In genomic region chr6:133955136-133955576, GRCh38 we compare ENCODE assay signal across 12 cellular contexts. TPM values are rescaled to one million over a fixed set of nuclear protein-coding genes. Genes with fewer than 3 reads are reported as not detected.
DNase-seq lines count a peak whose midpoint lies in the region; ATAC-seq, FAIRE-seq and TF ChIP-seq lines count a peak whose summit lies in the region.
"Had no signal": no experiment of that assay in that cellular context is flagged by ENCODE, and none has a peak within 500 bp of the region (broad histone marks: within the 10 kb centered on the region; RNA-seq: fewer than 3 reads in every experiment).

No MANE protein-coding gene starts in this region.

- peaks cover 32% of the 10 kb centered on the region for H3K4me1 ChIP-seq in PC-9 (replicated peaks; ENCODE audit: insufficient read depth)
- peaks cover 0 to 10% (median 3%) of the 10 kb centered on the region in 4 experiments; a peak in 6 of 7 replicates for H3K4me1 ChIP-seq in H1 (replicated peaks in 1 of 4; ENCODE audit: control insufficient read depth in 3 of 4, insufficient read depth in 4 of 4, low read length in 3 of 4)

- no peak overlapping the region for H2BK20ac ChIP-seq in H1 (ENCODE audit: low read length)

- H3K4me2 ChIP-seq in PC-9 (peak overlapping the region; percentile 88), H1 (ENCODE audit: insufficient read depth in 1 of 2, low read depth in 2 of 2, low read length in 2 of 2) (peak overlapping the region; percentile 72 to 82)

- 85% methylated on average over 5 of the region's 5 CpGs; no CpG with 5 or more reads in 1 of the 2 experiments for WGBS in H1 (ENCODE audit: extremely low coverage in 1 of 2, insufficient coverage in 1 of 2, insufficient read length in 1 of 2, insufficient replicate concordance in 2 of 2, low coverage in 1 of 2, low lambda C conversion rate in 2 of 2, missing lambda C conversion rate in 1 of 2), 2 experiments

- H3K9ac ChIP-seq in H1 (replicated peaks in 1 of 4; ENCODE audit: extremely low read depth in 1 of 4, low read depth in 3 of 4, low read length in 3 of 4) = no peak overlapping the region

- CTCF ChIA-PET in activated CD4-positive, alpha-beta T cell treated with anti-CD3 and anti-CD28 coated beads, Interleukin-2, amount 10 ng/mL, durations not matched to agents 7 days and 5 days (lab: Charles Lee) = interaction anchor here (1.1 kb wide), 1 partner anchor 15 kb away, joined by 4 read pairs; no protein-coding TSS in a partner anchor
- CTCF ChIA-PET in PC-9 (lab: Charles Lee) (no interaction called here), H1 (lab: Charles Lee; ENCODE audit: partially characterized antibody) (interaction anchor here (0.7 to 5.6 kb wide), 10 partner anchors 9 to 239 kb away, joined by 3 to 26 read pairs (median 4); no protein-coding TSS in a partner anchor)

- H3K9me3 ChIP-seq in PC-9 (ENCODE audit: insufficient read depth, low read depth) (no peaks in the 10 kb centered on the region), H1 (ENCODE audit: insufficient read depth in 2 of 2, low read depth in 1 of 2, low read length in 1 of 2) (no peaks in the 10 kb centered on the region)

- H3K4ac ChIP-seq in H1 (replicated peaks; ENCODE audit: insufficient read length, low read depth, low read length) = no peak overlapping the region

- peaks cover 6% of the 10 kb centered on the region; the same call in 1 of the 2 replicates for H3F3A ChIP-seq in PC-9 (ENCODE audit: insufficient read depth, low read depth)

- H2BK5ac ChIP-seq in H1 (ENCODE audit: low read depth, low read length) = no peak overlapping the region

- intact Hi-C loops in PC-9 (cut with micrococcal nuclease; ENCODE audit: unreplicated experiment) = no loop called here

- H3K79me1 ChIP-seq in H1 (ENCODE audit: low read depth, low read length) = peaks cover 7% of the 10 kb centered on the region

- H3K79me2 ChIP-seq in PC-9 (ENCODE audit: low read depth) (peaks cover 68% of the 10 kb centered on the region), H1 (ENCODE audit: control insufficient read depth in 1 of 2, insufficient read depth in 2 of 2, low read length in 2 of 2) (peaks cover 32 to 68% of the 10 kb centered on the region in 2 experiments)

- no peak overlapping the region for H3K18ac ChIP-seq in H1 (ENCODE audit: extremely low read depth, low read length)

- no peaks in the 10 kb centered on the region; the same call in 1 of the 2 replicates for H4K20me1 ChIP-seq in PC-9 (ENCODE audit: insufficient read depth)
- peaks cover 3 to 10% of the 10 kb centered on the region in 2 experiments for H4K20me1 ChIP-seq in H1 (replicated peaks in 1 of 2; ENCODE audit: control insufficient read depth in 1 of 2, insufficient read depth in 2 of 2, low read length in 2 of 2)

- no peak overlapping the region for H4K8ac ChIP-seq in H1 (ENCODE audit: extremely low read depth, insufficient read depth, low read length)

- H3K4me3 Mint-ChIP-seq in activated CD4-positive, alpha-beta T cell treated with anti-CD3 and anti-CD28 coated beads, Interleukin-2, amount 10 ng/mL, durations not matched to agents 7 days and 5 days = peak overlapping the region; percentile 45
- H3K4me3 Mint-ChIP-seq in progenitor cell of endocrine pancreas (ENCODE audit: low read depth) = peak overlapping the region; percentile 12

- H4K5ac ChIP-seq in H1 (ENCODE audit: insufficient read length, low read depth, low read length) = no peak overlapping the region

- no peak overlapping the region for H3K4me3 ChIP-seq in PC-9
- H3K4me3 ChIP-seq in H1 (ENCODE audit: extremely low read depth in 1 of 4, insufficient read depth in 2 of 4, low read depth in 3 of 4, low read length in 4 of 4) = peak overlapping the region in 2 of 4 experiments; percentile 1 to 81; a peak in 3 of 8 replicates

- no peak for TF ChIP-seq RAD21 in H1 (IDR thresholded peaks at IDR 0.05 in 1 of 2, conservative IDR thresholded peaks at IDR 0.05 in 1 of 2; ENCODE audit: low read depth in 2 of 2, low read length in 2 of 2)

- no peak overlapping the region for H2BK15ac ChIP-seq in H1 (ENCODE audit: low read length)

- H3K36me3 Mint-ChIP-seq in activated CD4-positive, alpha-beta T cell treated with anti-CD3 and anti-CD28 coated beads, Interleukin-2, amount 10 ng/mL, durations not matched to agents 7 days and 5 days (ENCODE audit: low read depth) = no peaks in the 10 kb centered on the region
- no peaks in the 10 kb centered on the region for H3K36me3 Mint-ChIP-seq in progenitor cell of endocrine pancreas (ENCODE audit: insufficient read depth)

- TF ChIP-seq CTCF in PC-9 (conservative IDR thresholded peaks at IDR 0.05) = no peak
- TF ChIP-seq CTCF in H1 (IDR thresholded peaks at IDR 0.05; ENCODE audit: control extremely low read depth in 1 of 3, insufficient read depth in 1 of 3, low read depth in 1 of 3, low read length in 3 of 3) = no peak
- no peak for TF ChIP-seq CTCF in progenitor cell of endocrine pancreas (IDR thresholded peaks at IDR 0.05; ENCODE audit: unreplicated experiment)

- no peaks in the 10 kb centered on the region for H3K9me2 ChIP-seq in PC-9 (ENCODE audit: insufficient read depth)

- H3K4me1 Mint-ChIP-seq in activated CD4-positive, alpha-beta T cell treated with anti-CD3 and anti-CD28 coated beads, Interleukin-2, amount 10 ng/mL, durations not matched to agents 7 days and 5 days = peaks cover 54% of the 10 kb centered on the region
- H3K4me1 Mint-ChIP-seq in progenitor cell of endocrine pancreas (ENCODE audit: low read depth) = peaks cover 33% of the 10 kb centered on the region

- no peak for FAIRE-seq in H1 (lab: Jason Lieb, UNC)

- H3K27ac ChIP-seq in PC-9 (no peak overlapping the region), H1 (ENCODE audit: low read depth, low read length) (no peak overlapping the region)
- H3K27ac ChIP-seq: brain microvascular endothelial cell had no signal

- TF ChIP-seq EP300 in H1 (IDR thresholded peaks at IDR 0.05; ENCODE audit: borderline replicate concordance in 1 of 2, low read depth in 2 of 2, low read length in 2 of 2) = no peak

- no peak overlapping the region for H3K14ac ChIP-seq in H1 (ENCODE audit: insufficient read length)

- TF ChIP-seq POLR2A in H1 (IDR thresholded peaks at IDR 0.05; ENCODE audit: control extremely low read depth in 1 of 2, low read depth in 2 of 2, low read length in 2 of 2) = no peak

- no peak for DNase-seq in activated CD4-positive, alpha-beta T cell treated with anti-CD3 and anti-CD28 coated beads, Interleukin-2, amount 10 ng/mL, durations not matched to agents 7 days and 5 days
- no peak for DNase-seq in activated CD4-positive, alpha-beta T cell treated with anti-CD3 and anti-CD28 coated beads for 4 hours
- DNase-seq in PC-9 (no peak), H1 (ENCODE audit: low read depth in 1 of 2, low spot score in 2 of 2) (no peak), progenitor cell of endocrine pancreas (ENCODE audit: low spot score, unreplicated experiment) (no peak), activated gamma-delta T cell (lab: John Stamatoyannopoulos, UW) (no peak)
- DNase-seq in NK-92 treated with Interleukin-12 subunit alpha and Interleukin-12 subunit beta, amount 100 ng/mL, for 24 hours (lab: John Stamatoyannopoulos, UW) = no peak
- DNase-seq: brain microvascular endothelial cell, GF-D8, left ventricle myocardium superior had no signal

- POLR2A ChIA-PET in activated CD4-positive, alpha-beta T cell treated with anti-CD3 and anti-CD28 coated beads, Interleukin-2, amount 10 ng/mL, durations not matched to agents 7 days and 5 days (lab: Charles Lee) = no interaction called here
- POLR2A ChIA-PET in PC-9 (lab: Charles Lee; ENCODE audit: unreplicated experiment) (interaction anchor here (0.7 kb wide), 1 partner anchor 39 kb away, joined by 7 read pairs; no protein-coding TSS in a partner anchor), H1 (lab: Charles Lee; ENCODE audit: partially characterized antibody) (interaction anchor here (0.6 to 3.2 kb wide), 3 partner anchors 10 to 105 kb away, joined by 3 to 11 read pairs (median 3); no protein-coding TSS in a partner anchor)

- no peaks in the 10 kb centered on the region for H3K27me3 ChIP-seq in PC-9 (ENCODE audit: insufficient read depth, low read depth)
- H3K27me3 ChIP-seq in H1 (replicated peaks in 1 of 4; ENCODE audit: control insufficient read depth in 3 of 4, extremely low read depth in 1 of 4, insufficient read depth in 3 of 4, low read length in 3 of 4) = no peaks in the 10 kb centered on the region; a peak in 1 of 7 replicates
- H3K27me3 ChIP-seq: brain microvascular endothelial cell had no signal

- H3K9me3 Mint-ChIP-seq in activated CD4-positive, alpha-beta T cell treated with anti-CD3 and anti-CD28 coated beads, Interleukin-2, amount 10 ng/mL, durations not matched to agents 7 days and 5 days = no peaks in the 10 kb centered on the region
- H3K9me3 Mint-ChIP-seq in progenitor cell of endocrine pancreas (ENCODE audit: low read depth) = no peaks in the 10 kb centered on the region

- H3K23ac ChIP-seq in H1 (ENCODE audit: insufficient read length) = no peak overlapping the region

- H2BK12ac ChIP-seq in H1 (ENCODE audit: low read depth, low read length) = no peak overlapping the region

- BruUV-seq in PC-9 (replicated peaks; lab: Mats Ljungman, UMichigan) = no TSS peak

- H4K91ac ChIP-seq in H1 (replicated peaks; ENCODE audit: insufficient read length, low read length) = no peak overlapping the region

- no peak overlapping the region for H2AK5ac ChIP-seq in H1 (ENCODE audit: low read depth, low read length)

- H3K36me3 ChIP-seq in PC-9 (ENCODE audit: low read depth) = no peaks in the 10 kb centered on the region
- H3K36me3 ChIP-seq in H1 (ENCODE audit: control insufficient read depth in 2 of 4, insufficient read depth in 4 of 4, low read length in 3 of 4) = no peaks in the 10 kb centered on the region
- H3K36me3 ChIP-seq: brain microvascular endothelial cell had no signal

- no peak overlapping the region for H2AFZ ChIP-seq in PC-9
- no peak overlapping the region for H2AFZ ChIP-seq in H1 (ENCODE audit: low read length)

- no peaks in the 10 kb centered on the region for H3K27me3 Mint-ChIP-seq in activated CD4-positive, alpha-beta T cell treated with anti-CD3 and anti-CD28 coated beads, Interleukin-2, amount 10 ng/mL, durations not matched to agents 7 days and 5 days
- H3K27me3 Mint-ChIP-seq in progenitor cell of endocrine pancreas = no peaks in the 10 kb centered on the region

- H3K23me2 ChIP-seq in H1 (ENCODE audit: low read depth, low read length) = peaks cover 8% of the 10 kb centered on the region

- H2BK120ac ChIP-seq in H1 (replicated peaks; ENCODE audit: low read depth, low read length) = no peak overlapping the region

- no peak for ATAC-seq in HG03175 (IDR thresholded peaks at IDR 0.05; ENCODE audit: unreplicated experiment)
- ATAC-seq: activated CD4-positive, CD25-positive, alpha-beta regulatory T cell treated with anti-CD3 and anti-CD28 coated beads, Interleukin-2, amount 50 U/mL, for 24 hours; left ventricle myocardium superior had no signal

- H3K56ac ChIP-seq in H1 (replicated peaks; ENCODE audit: insufficient read length, low read depth, low read length) = no peak overlapping the region

- no peak overlapping the region for H3K27ac Mint-ChIP-seq in activated CD4-positive, alpha-beta T cell treated with anti-CD3 and anti-CD28 coated beads, Interleukin-2, amount 10 ng/mL, durations not matched to agents 7 days and 5 days
- H3K27ac Mint-ChIP-seq in progenitor cell of endocrine pancreas = no peak overlapping the region

RNA-seq across cellular contexts. Expression of gene TBPL1, which starts 2.1 kb away (rescaled TPM):
- 10 to 100 TPM; 26.0 to 34.9 TPM for total RNA-seq in activated CD4-positive, alpha-beta T cell treated with anti-CD3 and anti-CD28 coated beads, Interleukin-2, amount 10 ng/mL, durations not matched to agents 7 days and 5 days
- total RNA-seq in PC-9 (2021) = 11.0 and 21.7 TPM in 2 replicates
- total RNA-seq in H1 (2021; fragmentation: NEBNext Ultra II Directional; extraction: Animal tissue kit (Norgen Biotek cat#: 25700)) = 66.3 and 67.0 TPM in 2 replicates
- 19.5 and 32.5 TPM in 2 replicates for polyA plus RNA-seq in H1 (2011; rRNA removed)
- polyA plus RNA-seq in H1 (2011; cell fraction: cytosol; rRNA removed) = 44.7 TPM
- polyA plus RNA-seq in H1 (2011; cell fraction: nucleus; rRNA removed) = 39.2 TPM
- 35.6 to 61.1 TPM (median 49.4 TPM) in 4 replicates for polyA plus RNA-seq in H1 (2012, experiment 1 of 2)
- polyA plus RNA-seq in H1 (2012, experiment 2 of 2) = 21.8 TPM
- polyA plus RNA-seq in H1 (2013, experiment 1 of 2) = 69.9 TPM
- 75.1 TPM for polyA plus RNA-seq in H1 (2013, experiment 2 of 2)
- 16.6 and 28.6 TPM in 2 replicates for polyA minus RNA-seq in H1 (2011; rRNA and poly(A)+ RNA removed)
- polyA minus RNA-seq in H1 (2011; cell fraction: cytosol; rRNA and poly(A)+ RNA removed) = 39.0 TPM
- 19.7 TPM for polyA minus RNA-seq in H1 (2011; cell fraction: nucleus; rRNA and poly(A)+ RNA removed)
- total RNA-seq in progenitor cell of endocrine pancreas = 45.2 and 48.4 TPM in 2 replicates
